Comparison of ENCODE assay signal across 8 cellular contexts in the genomic region with DNA sequence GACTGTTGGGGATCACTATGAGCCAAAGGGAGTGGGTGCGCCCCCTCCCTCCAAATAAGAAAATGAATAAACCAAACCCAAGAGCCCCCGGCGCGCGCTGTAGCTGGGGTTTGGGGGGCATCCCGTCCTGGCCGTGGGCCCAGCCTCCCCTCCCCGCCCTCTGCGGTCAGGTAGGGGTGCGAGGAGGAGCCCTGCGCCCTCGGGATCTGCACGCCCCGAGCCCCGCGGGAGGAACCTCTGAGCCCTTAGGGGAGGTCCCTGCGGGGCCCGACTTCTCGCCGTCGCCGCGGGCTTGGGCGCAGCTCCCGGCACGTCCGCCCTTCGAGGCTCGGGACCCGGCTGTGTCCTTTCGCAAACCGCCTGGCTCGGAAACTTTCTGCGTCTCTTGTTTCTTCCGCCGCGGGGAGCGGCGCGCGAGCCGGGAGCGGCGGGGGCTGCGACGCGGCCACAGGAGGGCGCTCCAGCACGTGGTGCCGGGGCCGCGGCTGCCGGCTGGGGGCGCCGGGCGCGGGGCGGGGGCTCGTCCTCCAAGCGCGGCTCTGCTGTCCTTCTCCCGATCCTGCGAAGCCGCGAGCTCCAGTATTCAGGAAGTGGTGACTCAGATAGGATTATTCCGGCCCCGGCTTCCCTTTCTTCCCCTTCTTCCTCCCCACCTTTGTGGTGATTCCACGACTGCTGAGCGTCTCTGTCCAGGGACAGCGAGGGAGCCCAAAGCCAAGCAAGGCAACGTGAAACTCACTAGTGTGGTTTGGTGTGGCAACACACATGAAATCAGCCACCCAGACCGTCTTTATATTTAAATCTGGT. TPM values are rescaled to one million over a fixed set of nuclear protein-coding genes. Genes with fewer than 3 reads are reported as not detected.
DNase-seq lines count a peak whose midpoint lies in the region; ATAC-seq and TF ChIP-seq lines count a peak whose summit lies in the region.

No MANE protein-coding gene starts in this region.

- TF ChIP-seq CTCF in LNCAP (IDR thresholded peaks at IDR 0.05) (peak; percentile 97), osteoblast (IDR thresholded peaks at IDR 0.05; ENCODE audit: extremely low read depth, low read depth, low read length) (peak; percentile 51), thoracic aorta (IDR thresholded peaks at IDR 0.05) (peak; percentile 36)

- peak; percentile 27 for ATAC-seq in GM19463 (IDR thresholded peaks at IDR 0.05; ENCODE audit: unreplicated experiment)
- ATAC-seq in thoracic aorta (ENCODE audit: insufficient number of reproducible peaks, low FRiP score, low read depth), result peak; percentile 27

- H3K27me3 ChIP-seq in osteoblast (ENCODE audit: insufficient read depth, low read length) (no peaks in the 10 kb centered on the region), thoracic aorta (replicated peaks; ENCODE audit: insufficient read depth) (no peaks in the 10 kb centered on the region)

- H3K36me3 ChIP-seq in osteoblast (ENCODE audit: insufficient read depth, low read length), result no peaks in the 10 kb centered on the region
- H3K36me3 ChIP-seq in thoracic aorta, result no peaks in the 10 kb centered on the region

- H2AFZ ChIP-seq in osteoblast (ENCODE audit: low read length), result peak overlapping the region; percentile 86

- H3K27ac ChIP-seq in osteoblast (ENCODE audit: low read depth, low read length) (peak overlapping the region; percentile 92), thoracic aorta (peak overlapping the region; percentile 87 to 92)

- H3K4me3 ChIP-seq in osteoblast (ENCODE audit: insufficient read depth, low read length) (peak overlapping the region; percentile 88), thoracic aorta (peak overlapping the region; percentile 93)

- peak overlapping the region; percentile 100 for H3K4me2 ChIP-seq in osteoblast (ENCODE audit: insufficient read depth, low read length)

- no peaks in the 10 kb centered on the region for H3K9me3 ChIP-seq in osteoblast (ENCODE audit: low read depth, low read length)
- no peaks in the 10 kb centered on the region for H3K9me3 ChIP-seq in thoracic aorta

- peaks cover 22% of the 10 kb centered on the region for H3K79me2 ChIP-seq in osteoblast (ENCODE audit: insufficient read depth, low read length)

- DNase-seq in C1 segment of cervical spinal cord (lab: John Stamatoyannopoulos, UW) (peak in 12 of 14 donors; percentile 30 to 79 (median 52)), SHP77 treated with DMSO at 0.1 percent for 48 hours (lab: John Stamatoyannopoulos, UW) (peak; percentile 66), glomerular visceral epithelial cell (ENCODE audit: extremely low spot score) (peak; percentile 83), osteoblast (ENCODE audit: insufficient read length, low spot score, missing footprints) (peak; percentile 95), thoracic aorta (ENCODE audit: low spot score) (no peak)
- DNase-seq in activated naive CD4-positive, alpha-beta T cell treated with anti-CD3 and anti-CD28 coated beads, Interleukin-2, amount 50 U/mL, for 16 hours, result peak; percentile 83

- H4K20me1 ChIP-seq in osteoblast (ENCODE audit: insufficient read depth, low read length), result peaks cover 2% of the 10 kb centered on the region

- H3K4me1 ChIP-seq in osteoblast (ENCODE audit: insufficient read depth, low read length) (peaks cover 18% of the 10 kb centered on the region), thoracic aorta (ENCODE audit: control insufficient read depth in 1 of 2, low read depth in 2 of 2) (peaks cover 5 to 14% of the 10 kb centered on the region in 2 donors)

RNA-seq across cellular contexts. Expression of gene PITPNC1, which starts 1.6 kb away (rescaled TPM):
- total RNA-seq in osteoblast (5.0 and 6.2 TPM in 2 replicates), thoracic aorta (10 to 100 TPM in 1 of 2 donors, 1 to 10 TPM in 1; 8.4 to 28.8 TPM)

RNA-seq across cellular contexts. Expression of gene PSMD12, which starts 12.3 kb away (rescaled TPM):
- total RNA-seq in osteoblast (22.7 and 24.2 TPM in 2 replicates), thoracic aorta (10 to 100 TPM; 18.3 to 29.5 TPM)

Comparison
In these comparisons a context has a peak if more than half of its experiments do, and no peak if none do; other contexts are left out.
1. CTCF ChIP-seq: peak in every context shown above with its lines; median percentile 97 in LNCAP; 51 in osteoblast; 36 in thoracic aorta.